Comparison of ENCODE assay signal across 1 cellular context in genomic region chr14:35819591-35820540, GRCh38.
TF ChIP-seq lines count a peak whose summit lies in the region.

No MANE protein-coding gene starts in this region.

TF ChIP-seq in HepG2, 621 proteins besides CTCF, POLR2A, EP300 and RAD21 (continued from another document):
- TF ChIP-seq PBX3 (CRISPR knock-in tag; IDR thresholded peaks at IDR 0.05; ENCODE audit: borderline replicate concordance) (no peak), ZBTB42 (CRISPR knock-in tag; IDR thresholded peaks at IDR 0.05) (no peak), ZNF512B (CRISPR knock-in tag; IDR thresholded peaks at IDR 0.05; ENCODE audit: borderline replicate concordance) (no peak), NFE2L1 (CRISPR knock-in tag; IDR thresholded peaks at IDR 0.05; ENCODE audit: borderline replicate concordance) (peak; percentile 69; the same call in 1 of the 2 replicates), HNF4A (CRISPR knock-in tag; IDR thresholded peaks at IDR 0.05) (no peak), TARDBP (CRISPR knock-in tag; IDR thresholded peaks at IDR 0.05) (no peak), ZNF768 (CRISPR knock-in tag; IDR thresholded peaks at IDR 0.05) (peak; percentile 33; the same call in 1 of the 2 replicates), ZC3H13 (CRISPR knock-in tag; IDR thresholded peaks at IDR 0.05) (no peak), ZNF234 (CRISPR knock-in tag; conservative IDR thresholded peaks at IDR 0.05) (no peak), ZNF180 (CRISPR knock-in tag; IDR thresholded peaks at IDR 0.05; ENCODE audit: borderline replicate concordance, low read depth) (no peak), SIX1 (CRISPR knock-in tag; IDR thresholded peaks at IDR 0.05; ENCODE audit: borderline replicate concordance) (no peak), ZBTB46 (CRISPR knock-in tag; IDR thresholded peaks at IDR 0.05; ENCODE audit: borderline replicate concordance) (no peak), ZNF879 (CRISPR knock-in tag; IDR thresholded peaks at IDR 0.05) (no peak), THAP9 (CRISPR knock-in tag; IDR thresholded peaks at IDR 0.05; ENCODE audit: borderline replicate concordance) (no peak), HNF4G (IDR thresholded peaks at IDR 0.05; ENCODE audit: borderline replicate concordance, low read depth, low read length) (no peak), HNF4G (CRISPR knock-in tag; IDR thresholded peaks at IDR 0.05; ENCODE audit: borderline replicate concordance, low read depth) (no peak), SNAI1 (CRISPR knock-in tag; IDR thresholded peaks at IDR 0.05; ENCODE audit: borderline replicate concordance) (no peak), ZXDC (CRISPR knock-in tag; IDR thresholded peaks at IDR 0.05) (no peak), CREB1 (IDR thresholded peaks at IDR 0.05) (no peak), CREB1 (CRISPR knock-in tag; IDR thresholded peaks at IDR 0.05) (no peak), RBM22 (optimal IDR thresholded peaks at IDR 0.05; ENCODE audit: low read length) (no peak), FOXP1 (IDR thresholded peaks at IDR 0.05) (no peak), FOXP1 (CRISPR knock-in tag; IDR thresholded peaks at IDR 0.05) (no peak), SRF (IDR thresholded peaks at IDR 0.05; ENCODE audit: low read depth, low read length) (no peak), TEAD2 (CRISPR knock-in tag; IDR thresholded peaks at IDR 0.05) (no peak), KMT2B (CRISPR knock-in tag; IDR thresholded peaks at IDR 0.05) (no peak), ELK4 (CRISPR knock-in tag; IDR thresholded peaks at IDR 0.05; ENCODE audit: borderline replicate concordance) (no peak), ZNF382 (CRISPR knock-in tag; IDR thresholded peaks at IDR 0.05; ENCODE audit: borderline replicate concordance) (no peak), ZNF710 (CRISPR knock-in tag; IDR thresholded peaks at IDR 0.05; ENCODE audit: borderline replicate concordance) (no peak), ZNF30 (CRISPR knock-in tag; IDR thresholded peaks at IDR 0.05) (no peak), ZNF17 (CRISPR knock-in tag; IDR thresholded peaks at IDR 0.05) (no peak)
TF ChIP-seq in HepG2: peak in this region for 14.
